8 cellular contexts compared by ENCODE assay signal in the genomic region with DNA sequence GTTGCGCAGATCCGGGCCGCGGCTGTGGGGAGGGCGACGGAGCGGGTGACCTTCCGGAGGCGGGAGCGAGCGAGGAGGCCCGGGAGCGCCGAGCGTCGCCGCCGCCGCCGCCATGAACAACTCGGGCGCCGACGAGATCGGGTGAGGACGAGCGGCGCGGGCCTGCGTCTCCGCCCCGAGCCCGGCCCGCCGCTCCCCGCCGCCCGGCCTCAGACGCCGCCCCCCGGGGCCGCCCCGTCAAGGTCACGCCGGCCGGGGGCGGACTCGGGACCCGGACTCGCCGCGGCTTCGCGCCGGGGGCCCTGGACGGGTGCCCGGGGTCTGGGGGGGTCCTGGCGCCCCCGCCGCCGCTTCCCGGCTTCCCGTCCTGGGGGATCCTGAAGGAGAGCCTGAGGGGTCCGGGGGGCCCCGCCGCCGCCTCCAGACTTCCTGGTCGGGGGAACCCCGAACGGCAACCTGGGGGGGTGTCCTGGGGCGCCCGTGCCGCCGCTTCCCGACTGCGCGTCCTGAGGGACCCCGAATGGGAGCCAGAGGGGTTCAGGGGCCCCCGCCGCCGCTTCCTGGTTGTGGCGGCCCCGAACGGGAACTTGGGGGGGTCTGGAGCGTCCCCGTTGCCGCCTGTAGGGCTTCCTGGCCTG. TPM values are rescaled to one million over a fixed set of nuclear protein-coding genes. Genes with fewer than 3 reads are reported as not detected.
A peak's percentile ranks its signal among the peaks of the same experiment; 100 is the strongest.
DNase-seq lines count a peak whose midpoint lies in the region; ATAC-seq and TF ChIP-seq lines count a peak whose summit lies in the region.

No MANE protein-coding gene starts in this region.

- H3K27me3 Mint-ChIP-seq in Caco-2 (ENCODE audit: insufficient read depth, unreplicated experiment) = no peaks in the 10 kb centered on the region
- H3K27me3 Mint-ChIP-seq in stimulated activated naive CD8-positive, alpha-beta T cell treated with anti-CD3 and anti-CD28 coated beads, Interleukin-15, amount 100 ng/mL, for 72 hours = peaks cover 9% of the 10 kb centered on the region

- H3K9me3 ChIP-seq in Caco-2 (no peaks in the 10 kb centered on the region), right lobe of liver (no peaks in the 10 kb centered on the region)

- POLR2A ChIA-PET in Caco-2 (lab: Charles Lee) = no interaction called here

- no TSS peak for BruUV-seq in Caco-2 (replicated peaks; lab: Mats Ljungman, UMichigan)

- H3K4me3 Mint-ChIP-seq in Caco-2 (ENCODE audit: unreplicated experiment) = peak overlapping the region; percentile 75
- peak overlapping the region; percentile 76 to 97 for H3K4me3 Mint-ChIP-seq in stimulated activated naive CD8-positive, alpha-beta T cell treated with anti-CD3 and anti-CD28 coated beads, Interleukin-15, amount 100 ng/mL, for 72 hours

- DNase-seq in Caco-2 (no peak), NAMALWA (ENCODE audit: low spot score) (peak; percentile 22), astrocyte of the cerebellum (ENCODE audit: low read depth) (no peak), right lobe of liver (peak in 2 of 3 donors; percentile 59 to 71), cerebellar cortex (ENCODE audit: low spot score) (no peak), NCI-H1694 (lab: John Stamatoyannopoulos, UW) (no peak)
- peak in 1 of 2 donors; percentile 45 for DNase-seq in stimulated activated naive CD8-positive, alpha-beta T cell treated with anti-CD3 and anti-CD28 coated beads, Interleukin-15, amount 100 ng/mL, for 72 hours

- H3K27ac ChIP-seq in right lobe of liver = peak overlapping the region; percentile 79 to 87 (median 85)

- no peak overlapping the region for H3K27ac Mint-ChIP-seq in Caco-2 (ENCODE audit: unreplicated experiment)
- H3K27ac Mint-ChIP-seq in stimulated activated naive CD8-positive, alpha-beta T cell treated with anti-CD3 and anti-CD28 coated beads, Interleukin-15, amount 100 ng/mL, for 72 hours = peak overlapping the region; percentile 19 to 74

- H3K4me3 ChIP-seq in Caco-2 (ENCODE audit: low read depth, low read length) (peak overlapping the region; percentile 84), astrocyte of the cerebellum (ENCODE audit: low read depth, low read length) (peak overlapping the region; percentile 91), right lobe of liver (peak overlapping the region; percentile 81 to 93 (median 92))

- 0% methylated on average over 2 of the region's 87 CpGs for WGBS in right lobe of liver (ENCODE audit: insufficient coverage, low coverage, low lambda C conversion rate, missing lambda C conversion rate)

- in situ Hi-C loops in astrocyte of the cerebellum (cut with HindIII; ENCODE audit: low sequenced_read_pairs) = no loop called here

- ATAC-seq in GM21825 (IDR thresholded peaks at IDR 0.05; ENCODE audit: unreplicated experiment) (peak; percentile 22), right lobe of liver (peak in 1 of 4 donors; percentile 4)
- ATAC-seq in stimulated activated naive CD8-positive, alpha-beta T cell treated with anti-CD3 and anti-CD28 coated beads, Interleukin-15, amount 100 ng/mL, for 72 hours = no peak

- intact Hi-C loops in Caco-2 (cut with micrococcal nuclease; ENCODE audit: unreplicated experiment) (loop anchor here (2.0 to 5.0 kb wide), 2 partner anchors 53 to 65 kb away; a partner anchor contains a TSS), right lobe of liver (cut with DNase I) (no loop called here)

- H3K36me3 Mint-ChIP-seq in Caco-2 (ENCODE audit: insufficient read depth, unreplicated experiment) = peaks cover 39% of the 10 kb centered on the region

- H3K9me3 Mint-ChIP-seq in Caco-2 (ENCODE audit: unreplicated experiment) = no peaks in the 10 kb centered on the region
- H3K9me3 Mint-ChIP-seq in stimulated activated naive CD8-positive, alpha-beta T cell treated with anti-CD3 and anti-CD28 coated beads, Interleukin-15, amount 100 ng/mL, for 72 hours = no peaks in the 10 kb centered on the region

- no peaks in the 10 kb centered on the region for H3K27me3 ChIP-seq in Caco-2 (replicated peaks; ENCODE audit: control insufficient read depth, insufficient read depth, low read length)
- no peaks in the 10 kb centered on the region for H3K27me3 ChIP-seq in right lobe of liver

- CTCF ChIA-PET in Caco-2 (lab: Charles Lee) = no interaction called here

- peaks cover 12% of the 10 kb centered on the region; the same call in 1 of the 2 replicates for H3K4me1 ChIP-seq in Caco-2
- H3K4me1 ChIP-seq in right lobe of liver = peaks cover 4 to 39% (median 14%) of the 10 kb centered on the region in 4 donors

- H3K36me3 ChIP-seq in Caco-2 (ENCODE audit: control insufficient read depth, insufficient read depth, low read length) (no peaks in the 10 kb centered on the region; the same call in 1 of the 2 replicates), right lobe of liver (peaks cover 0 to under 1% (median 0%) of the 10 kb centered on the region in 4 donors)

- TF ChIP-seq CTCF in Caco-2 (IDR thresholded peaks at IDR 0.05; ENCODE audit: insufficient read depth in 1 of 2, low read depth in 1 of 2, low read length in 1 of 2, severe bottlenecking in 1 of 2, unreplicated experiment in 1 of 2) (no peak), astrocyte of the cerebellum (IDR thresholded peaks at IDR 0.05; ENCODE audit: low read depth, low read length, missing control alignments) (no peak), right lobe of liver (IDR thresholded peaks at IDR 0.05) (no peak)

- TF ChIP-seq POLR2A in right lobe of liver (IDR thresholded peaks at IDR 0.05) = peak; percentile 20

- peaks cover 18% of the 10 kb centered on the region for H3K4me1 Mint-ChIP-seq in Caco-2 (ENCODE audit: low read depth, unreplicated experiment)
- peaks cover 58% of the 10 kb centered on the region for H3K4me1 Mint-ChIP-seq in stimulated activated naive CD8-positive, alpha-beta T cell treated with anti-CD3 and anti-CD28 coated beads, Interleukin-15, amount 100 ng/mL, for 72 hours

RNA-seq across cellular contexts. Expression of a gene that starts 0.4 kb away (rescaled TPM):
- total RNA-seq in Caco-2 (2022) (165 and 180 TPM in 2 replicates), right lobe of liver (10 to 100 TPM; 22.3 to 50.9 (median 42.2) TPM)

RNA-seq across cellular contexts. Expression of a gene that starts 6.4 kb away (rescaled TPM):
- total RNA-seq in Caco-2 (2022) (67.3 and 75.7 TPM in 2 replicates), right lobe of liver (100 to 1,000 TPM; 151 to 380 (median 221) TPM)

RNA-seq across cellular contexts. Expression of a gene that starts 24.1 kb away (rescaled TPM):
- total RNA-seq in Caco-2 (2022) = 111 and 114 TPM in 2 replicates
- total RNA-seq in right lobe of liver = 100 to 1,000 TPM in 2 of 6 experiments, 10 to 100 TPM in 4; 70.1 to 210 (median 85.0) TPM

RNA-seq across cellular contexts. Expression of a gene that starts 30.4 kb away (rescaled TPM):
- total RNA-seq in Caco-2 (2022) = 1,192 and 1,341 TPM in 2 replicates
- total RNA-seq in right lobe of liver = 1,000 to 10,000 TPM in 2 of 6 experiments, 100 to 1,000 TPM in 4; 334 to 1,615 (median 355) TPM

RNA-seq across cellular contexts. Expression of a gene that starts 42.1 kb away (rescaled TPM):
- total RNA-seq in Caco-2 (2022) (9.5 and 11.3 TPM in 2 replicates), right lobe of liver (under 1 TPM in 3 of 6 experiments, not detected in 3; 0.06 to 0.13 (median 0.06) TPM)

Comparison
In these comparisons a context has a peak if more than half of its experiments do, and no peak if none do; other contexts are left out.
1. DNase-seq: peak in NAMALWA (single experiment) and right lobe of liver (2 of 3); none in Caco-2 (0 of 2), astrocyte of the cerebellum (single experiment), cerebellar cortex (single experiment) and NCI-H1694 (single experiment).
2. Peak in every context shown above with its lines, with median percentiles within 50 percentile points of each other: H3K4me3 ChIP-seq.